ENCODE assay signal across 24 cellular contexts in genomic region chr19:57248646-57249045, GRCh38. TPM values are rescaled to one million over a fixed set of nuclear protein-coding genes. Genes with fewer than 3 reads are reported as not detected.
"Had no signal": no experiment of that assay in that cellular context is flagged by ENCODE, and none has a peak within 500 bp of the region (broad histone marks: within the 10 kb centered on the region; RNA-seq: fewer than 3 reads in every experiment).

No MANE protein-coding gene starts in this region.

- H3K27me3 Mint-ChIP-seq: dendritic cell treated with granulocyte-macrophage colony-stimulating factor and Interleukin-4, amounts not matched to agents 40 ng/mL and 50 ng/mL, for 4 days; naive B cell; natural killer cell treated with Interleukin-12 subunit alpha and Interleukin-12 subunit beta and Interleukin-15 and Interleukin-18, amount 100 ng/mL, for 72 hours; type B pancreatic cell had no signal

- H3K9me3 Mint-ChIP-seq: dendritic cell treated with granulocyte-macrophage colony-stimulating factor and Interleukin-4, amounts not matched to agents 40 ng/mL and 50 ng/mL, for 4 days; mesothelial cell of epicardium; naive B cell; natural killer cell treated with Interleukin-12 subunit alpha and Interleukin-12 subunit beta and Interleukin-15 and Interleukin-18, amount 100 ng/mL, for 72 hours; neural crest cell; type B pancreatic cell had no signal

- H3K4me1 ChIP-seq: colonic mucosa, gastrocnemius medialis, prostate gland, right atrium auricular region, stomach, thyroid gland had no signal

- H3K27ac ChIP-seq: colonic mucosa, gastrocnemius medialis, neutrophil, prostate gland, right atrium auricular region, stomach, thyroid gland had no signal

- H3K4me3 Mint-ChIP-seq: dendritic cell treated with granulocyte-macrophage colony-stimulating factor and Interleukin-4, amounts not matched to agents 40 ng/mL and 50 ng/mL, for 4 days; mesothelial cell of epicardium; natural killer cell treated with Interleukin-12 subunit alpha and Interleukin-12 subunit beta and Interleukin-15 and Interleukin-18, amount 100 ng/mL, for 72 hours; neural crest cell; stimulated activated effector memory CD8-positive, alpha-beta T cell treated with anti-CD3 and anti-CD28 coated beads, Interleukin-12 subunit alpha, Interleukin-12 subunit beta, amount 100 ng/mL, for 72 hours; type B pancreatic cell had no signal

- H3K27ac Mint-ChIP-seq: dendritic cell treated with granulocyte-macrophage colony-stimulating factor and Interleukin-4, amounts not matched to agents 40 ng/mL and 50 ng/mL, for 4 days; mesothelial cell of epicardium; natural killer cell treated with Interleukin-12 subunit alpha and Interleukin-12 subunit beta and Interleukin-15 and Interleukin-18, amount 100 ng/mL, for 72 hours; stimulated activated effector memory CD8-positive, alpha-beta T cell treated with anti-CD3 and anti-CD28 coated beads, Interleukin-12 subunit alpha, Interleukin-12 subunit beta, amount 100 ng/mL, for 72 hours; type B pancreatic cell had no signal

- H3K27me3 ChIP-seq: colonic mucosa, gastrocnemius medialis, neutrophil, right atrium auricular region, stomach, thyroid gland had no signal

- H3K9me3 ChIP-seq: colonic mucosa, gastrocnemius medialis, mucosa of descending colon, neutrophil, prostate gland, right atrium auricular region, thyroid gland had no signal

- H3K4me1 Mint-ChIP-seq: mesothelial cell of epicardium, neural crest cell had no signal

- H3K4me3 ChIP-seq: colonic mucosa, gastrocnemius medialis, mucosa of descending colon, prostate gland, right atrium auricular region, stomach, thyroid gland had no signal

- DNase-seq: colonic mucosa; effector CD8-positive, alpha-beta T cell; erythroblast; gastrocnemius medialis; head of caudate nucleus; kidney; mesenchymal stem cell; mucosa of descending colon; naive B cell; stimulated activated CD4-positive, alpha-beta T cell treated with anti-CD3 and anti-CD28 coated beads, Interleukin-2, amount 100 ng/mL, for 24 hours; stimulated activated CD4-positive, alpha-beta T cell treated with anti-CD3 and anti-CD28 coated beads, Interleukin-4, amount 100 ng/mL, for 24 hours; stimulated activated naive CD4-positive, alpha-beta T cell treated with Interleukin-2 at 50 U/mL for 16 hours; stomach; thyroid gland had no signal

RNA-seq across cellular contexts. Expression of gene AURKC, which starts 17.8 kb away (rescaled TPM):
- total RNA-seq: skeletal muscle tissue had no signal
